8 cellular contexts compared by ENCODE assay signal in the genomic region with DNA sequence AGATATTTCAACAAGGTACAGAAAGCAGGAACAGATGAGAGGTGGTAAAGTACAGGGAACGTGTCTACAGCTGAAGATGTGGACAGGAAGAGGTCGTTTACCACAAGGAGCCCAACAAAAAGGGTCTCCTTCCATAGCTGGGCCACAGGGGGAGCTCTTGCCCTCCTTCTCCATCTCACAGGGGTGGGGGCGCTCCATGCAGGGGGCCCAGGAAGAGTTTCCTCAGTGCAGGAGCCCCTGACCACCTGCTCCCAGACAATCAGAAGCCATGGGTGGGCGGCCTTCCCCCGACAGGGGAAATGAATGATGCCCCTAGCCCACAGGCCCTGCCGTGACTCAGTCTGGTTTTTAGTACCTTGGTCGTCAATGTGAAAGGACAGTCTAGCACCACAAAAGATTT.
DNase-seq lines count a peak whose midpoint lies in the region; ATAC-seq, FAIRE-seq and TF ChIP-seq lines count a peak whose summit lies in the region.

No MANE protein-coding gene starts in this region.

- H3K4me2 ChIP-seq in HCT116 (ENCODE audit: low read length), result no peak overlapping the region

- TF ChIP-seq CTCF in GM12864 (IDR thresholded peaks at IDR 0.05; ENCODE audit: low read depth, low read length, missing control alignments), result peak; percentile 46
- TF ChIP-seq CTCF in HCT116 (IDR thresholded peaks at IDR 0.05 in 2 of 3, conservative IDR thresholded peaks at IDR 0.05 in 1 of 3; ENCODE audit: borderline replicate concordance in 1 of 3, insufficient read depth in 1 of 3, low read depth in 2 of 3, low read length in 2 of 3), result peak; percentile 24 to 68 (median 48); a peak in 4 of 6 replicates
- TF ChIP-seq CTCF in mesothelial cell of epicardium (IDR thresholded peaks at IDR 0.05; ENCODE audit: unreplicated experiment), result peak; percentile 20
- TF ChIP-seq CTCF in adrenal gland (IDR thresholded peaks at IDR 0.05), result peak in 1 of 6 experiments; percentile 2

- WGBS in adrenal gland, 4 donors, result 47 to 58% (median 51%) methylated on average over 7 of the region's 7 CpGs

- H3K9ac ChIP-seq in HCT116 (ENCODE audit: low read length), result no peak overlapping the region

- POLR2A ChIA-PET in HCT116 (lab: Charles Lee), result no interaction called here

- FAIRE-seq in GM12892 (lab: Jason Lieb, UNC), result no peak

- H3K9me3 ChIP-seq in HCT116 (ENCODE audit: control insufficient read depth in 1 of 2, insufficient read depth in 1 of 2, low read depth in 1 of 2, low read length in 2 of 2) (no peaks in the 10 kb centered on the region), adrenal gland (replicated peaks in 1 of 3) (no peaks in the 10 kb centered on the region)

- H3K4me3 ChIP-seq in GM12864 (ENCODE audit: low read depth, low read length) (no peak overlapping the region), HCT116 (replicated peaks in 1 of 2; ENCODE audit: low read depth in 1 of 2, low read length in 2 of 2) (no peak overlapping the region), adrenal gland (no peak overlapping the region)

- RAD21 ChIA-PET in HCT116 (lab: Charles Lee; ENCODE audit: low non-redundant PET in 1 of 2, low total read pairs in 2 of 2, uncharacterized antibody in 2 of 2, unreplicated experiment in 2 of 2), result no interaction called here

- H2AFZ ChIP-seq in HCT116 (ENCODE audit: low read depth, low read length, poor library complexity, severe bottlenecking), result no peak overlapping the region

- CTCF ChIA-PET in HCT116 (lab: Charles Lee), result interaction anchor here (0.9 to 2.4 kb wide), 3 partner anchors 10 to 168 kb away, joined by 3 to 11 read pairs (median 4); no protein-coding TSS in a partner anchor

- intact Hi-C loops in HCT116 (cut with micrococcal nuclease) (no loop called here), adrenal gland (cut with DNase I) (no loop called here)

- H3K27ac ChIP-seq in HCT116 (ENCODE audit: low read depth, low read length) (no peak overlapping the region), adrenal gland (no peak overlapping the region)

- H3K9me3 Mint-ChIP-seq in mesothelial cell of epicardium, result no peaks in the 10 kb centered on the region

- peak; percentile 21; the same call in 1 of the 2 replicates for TF ChIP-seq RAD21 in HCT116 (IDR thresholded peaks at IDR 0.05; ENCODE audit: low read depth)

- H3K27me3 Mint-ChIP-seq in mesothelial cell of epicardium (ENCODE audit: low read depth), result peaks cover 3% of the 10 kb centered on the region

- no peaks in the 10 kb centered on the region for H4K20me1 ChIP-seq in HCT116 (ENCODE audit: insufficient read depth)

- H3K4me1 ChIP-seq in HCT116 (ENCODE audit: control insufficient read depth in 1 of 2, insufficient read depth in 2 of 2, low read length in 2 of 2), result no peaks in the 10 kb centered on the region
- H3K4me1 ChIP-seq in adrenal gland (replicated peaks in 1 of 2), result no peaks in the 10 kb centered on the region

- no peak for DNase-seq in GM12864 (ENCODE audit: low read depth)
- no peak for DNase-seq in HCT116 (ENCODE audit: low read depth, low spot score)
- peak; percentile 1 for DNase-seq in SW480 (ENCODE audit: low spot score)
- no peak for DNase-seq in mesothelial cell of epicardium (ENCODE audit: low spot score in 2 of 2, unreplicated experiment in 2 of 2)
- DNase-seq in adrenal gland, result no peak
- DNase-seq in GM12892 (ENCODE audit: insufficient read length), result no peak
- no peak for DNase-seq in globus pallidus (ENCODE audit: low spot score)
- DNase-seq in AML-193 (lab: John Stamatoyannopoulos, UW), result no peak

- no peaks in the 10 kb centered on the region for H3K9me2 ChIP-seq in HCT116 (ENCODE audit: insufficient read depth)

- peaks cover 47% of the 10 kb centered on the region for H3K27me3 ChIP-seq in HCT116 (ENCODE audit: insufficient read depth, low read length)
- H3K27me3 ChIP-seq in adrenal gland, result peaks cover 11% of the 10 kb centered on the region

- H3K36me3 ChIP-seq in HCT116 (ENCODE audit: control insufficient read depth in 1 of 2, insufficient read depth in 2 of 2, low read length in 2 of 2) (no peaks in the 10 kb centered on the region), adrenal gland (replicated peaks in 1 of 2) (no peaks in the 10 kb centered on the region)

- peaks cover 25% of the 10 kb centered on the region for H3K4me1 Mint-ChIP-seq in mesothelial cell of epicardium

- ATAC-seq in HCT116, result peak; percentile 81

- no peak for TF ChIP-seq POLR2A in HCT116 (IDR thresholded peaks at IDR 0.05; ENCODE audit: borderline replicate concordance, extremely low read depth, insufficient read depth, insufficient read length)
- TF ChIP-seq POLR2A in adrenal gland (IDR thresholded peaks at IDR 0.05), result no peak
- TF ChIP-seq POLR2A in GM12892 (IDR thresholded peaks at IDR 0.05; ENCODE audit: low read depth, low read length), result no peak

- no peaks in the 10 kb centered on the region for H3K79me2 ChIP-seq in HCT116 (ENCODE audit: insufficient read depth, low read length)

- H3K36me3 Mint-ChIP-seq in mesothelial cell of epicardium, result no peaks in the 10 kb centered on the region

- H3K4me3 Mint-ChIP-seq in mesothelial cell of epicardium, result no peak overlapping the region

- H3K27ac Mint-ChIP-seq in mesothelial cell of epicardium, result no peak overlapping the region

- BruUV-seq in HCT116 (replicated peaks; lab: Mats Ljungman, UMichigan), result no TSS peak

TF ChIP-seq in HCT116, 20 proteins besides CTCF, POLR2A, EP300 and RAD21:
- TF ChIP-seq EZH2 (IDR thresholded peaks at IDR 0.05) (no peak), ZBTB33 (IDR thresholded peaks at IDR 0.05; ENCODE audit: extremely low read depth, insufficient replicate concordance, low read length) (no peak), SP1 (IDR thresholded peaks at IDR 0.05; ENCODE audit: low read depth) (no peak), EZH2phosphoT487 (IDR thresholded peaks at IDR 0.05; ENCODE audit: borderline replicate concordance) (no peak), EGR1 (IDR thresholded peaks at IDR 0.05; ENCODE audit: low read depth) (no peak), SRF (IDR thresholded peaks at IDR 0.05; ENCODE audit: low read depth) (no peak), JUND (IDR thresholded peaks at IDR 0.05) (no peak), POLR2AphosphoS5 (IDR thresholded peaks at IDR 0.05; ENCODE audit: low read depth, low read length) (no peak), ZFX (IDR thresholded peaks at IDR 0.05) (no peak), SIN3A (IDR thresholded peaks at IDR 0.05; ENCODE audit: low read depth) (no peak), CEBPB (IDR thresholded peaks at IDR 0.05; ENCODE audit: low read depth) (no peak), TCF7L2 (IDR thresholded peaks at IDR 0.05; ENCODE audit: borderline replicate concordance, extremely low read depth, insufficient read depth, insufficient read length) (no peak), CBX3 (IDR thresholded peaks at IDR 0.05; ENCODE audit: low read depth) (no peak), YY1 (IDR thresholded peaks at IDR 0.05; ENCODE audit: extremely low read depth, insufficient replicate concordance, low read depth, low read length) (no peak)
- TF ChIP-seq, protein P1, sequence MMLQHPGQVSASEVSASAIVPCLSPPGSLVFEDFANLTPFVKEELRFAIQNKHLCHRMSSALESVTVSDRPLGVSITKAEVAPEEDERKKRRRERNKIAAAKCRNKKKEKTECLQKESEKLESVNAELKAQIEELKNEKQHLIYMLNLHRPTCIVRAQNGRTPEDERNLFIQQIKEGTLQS (IDR thresholded peaks at IDR 0.05), result no peak
- TF ChIP-seq, protein P2, sequence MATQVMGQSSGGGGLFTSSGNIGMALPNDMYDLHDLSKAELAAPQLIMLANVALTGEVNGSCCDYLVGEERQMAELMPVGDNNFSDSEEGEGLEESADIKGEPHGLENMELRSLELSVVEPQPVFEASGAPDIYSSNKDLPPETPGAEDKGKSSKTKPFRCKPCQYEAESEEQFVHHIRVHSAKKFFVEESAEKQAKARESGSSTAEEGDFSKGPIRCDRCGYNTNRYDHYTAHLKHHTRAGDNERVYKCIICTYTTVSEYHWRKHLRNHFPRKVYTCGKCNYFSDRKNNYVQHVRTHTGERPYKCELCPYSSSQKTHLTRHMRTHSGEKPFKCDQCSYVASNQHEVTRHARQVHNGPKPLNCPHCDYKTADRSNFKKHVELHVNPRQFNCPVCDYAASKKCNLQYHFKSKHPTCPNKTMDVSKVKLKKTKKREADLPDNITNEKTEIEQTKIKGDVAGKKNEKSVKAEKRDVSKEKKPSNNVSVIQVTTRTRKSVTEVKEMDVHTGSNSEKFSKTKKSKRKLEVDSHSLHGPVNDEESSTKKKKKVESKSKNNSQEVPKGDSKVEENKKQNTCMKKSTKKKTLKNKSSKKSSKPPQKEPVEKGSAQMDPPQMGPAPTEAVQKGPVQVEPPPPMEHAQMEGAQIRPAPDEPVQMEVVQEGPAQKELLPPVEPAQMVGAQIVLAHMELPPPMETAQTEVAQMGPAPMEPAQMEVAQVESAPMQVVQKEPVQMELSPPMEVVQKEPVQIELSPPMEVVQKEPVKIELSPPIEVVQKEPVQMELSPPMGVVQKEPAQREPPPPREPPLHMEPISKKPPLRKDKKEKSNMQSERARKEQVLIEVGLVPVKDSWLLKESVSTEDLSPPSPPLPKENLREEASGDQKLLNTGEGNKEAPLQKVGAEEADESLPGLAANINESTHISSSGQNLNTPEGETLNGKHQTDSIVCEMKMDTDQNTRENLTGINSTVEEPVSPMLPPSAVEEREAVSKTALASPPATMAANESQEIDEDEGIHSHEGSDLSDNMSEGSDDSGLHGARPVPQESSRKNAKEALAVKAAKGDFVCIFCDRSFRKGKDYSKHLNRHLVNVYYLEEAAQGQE (IDR thresholded peaks at IDR 0.05; ENCODE audit: low read depth), result no peak
